In genomic region chr3:128854382-128854939, GRCh38 we compare ENCODE assay signal across 1 cellular context.
TF ChIP-seq lines count a peak whose summit lies in the region.

No MANE protein-coding gene starts in this region.

TF ChIP-seq in K562, 482 proteins besides CTCF, POLR2A, EP300 and RAD21 (continued from another document):
- TF ChIP-seq CEBPZ (IDR thresholded peaks at IDR 0.05; ENCODE audit: borderline replicate concordance, low read depth, low read length) (peak; percentile 62), ZBTB26 (CRISPR knock-in tag; IDR thresholded peaks at IDR 0.05) (no peak), XRCC3 (IDR thresholded peaks at IDR 0.05) (0 out of 2 replicates have a peak, but pooled peaks have one; percentile 43), ZNF280B (CRISPR knock-in tag; IDR thresholded peaks at IDR 0.05) (peak; percentile 92), ZBTB34 (CRISPR knock-in tag; IDR thresholded peaks at IDR 0.05) (no peak), SAP30 (IDR thresholded peaks at IDR 0.05; ENCODE audit: borderline replicate concordance, insufficient read depth, low read depth, low read length, poor library complexity, severe bottlenecking) (no peak)
TF ChIP-seq in K562: peak in this region for 11.
